8 cellular contexts compared by ENCODE assay signal in genomic region chr10:43136995-43137700, GRCh38. TPM values are rescaled to one million over a fixed set of nuclear protein-coding genes. Genes with fewer than 3 reads are reported as not detected.
DNase-seq lines count a peak whose midpoint lies in the region; ATAC-seq and TF ChIP-seq lines count a peak whose summit lies in the region.

No MANE protein-coding gene starts in this region.

- H3K9ac ChIP-seq in trophoblast cell (ENCODE audit: low read length) = peak overlapping the region; percentile 92

- in situ Hi-C loops in Panc1 (cut with HindIII; ENCODE audit: low pct_unique_long_range_greater_than_20kb, low sequenced_read_pairs) = no loop called here

- H3K79me2 ChIP-seq in trophoblast cell (ENCODE audit: control insufficient read depth, insufficient read depth, low read length, poor library complexity) = peaks cover 10% of the 10 kb centered on the region

- peak overlapping the region; percentile 83 for H3K4me3 Mint-ChIP-seq in Calu3 (ENCODE audit: low read depth, unreplicated experiment)

- H3K4me1 Mint-ChIP-seq in Calu3 (ENCODE audit: low read depth, unreplicated experiment) = peaks cover 19% of the 10 kb centered on the region

- peak overlapping the region; percentile 63 for H2BK120ac ChIP-seq in trophoblast cell (ENCODE audit: insufficient read depth, low read length, poor library complexity)

- no peaks in the 10 kb centered on the region for H3K27me3 ChIP-seq in Panc1 (ENCODE audit: control insufficient read depth, insufficient read depth, low read length)
- no peaks in the 10 kb centered on the region for H3K27me3 ChIP-seq in trophoblast cell (ENCODE audit: insufficient read depth, low read length)

- peak overlapping the region; percentile 95 for H4K91ac ChIP-seq in trophoblast cell (ENCODE audit: low read depth, low read length)

- peak overlapping the region; percentile 99 for H4K8ac ChIP-seq in trophoblast cell (ENCODE audit: low read depth, low read length)

- H3K36me3 Mint-ChIP-seq in Calu3 (ENCODE audit: insufficient read depth, unreplicated experiment) = peaks cover 38% of the 10 kb centered on the region

- H4K12ac ChIP-seq in trophoblast cell (ENCODE audit: low read depth, low read length) = peak overlapping the region; percentile 100

- H3K18ac ChIP-seq in trophoblast cell (ENCODE audit: low read length) = peak overlapping the region; percentile 91

- H2BK12ac ChIP-seq in trophoblast cell (ENCODE audit: low read length) = no peak overlapping the region

- peak overlapping the region; percentile 74 for H2BK5ac ChIP-seq in trophoblast cell (ENCODE audit: low read depth, low read length, poor library complexity)

- no CpG with 5 or more reads among the region's 27 CpGs for WGBS in trophoblast cell (ENCODE audit: extremely low coverage, insufficient coverage, insufficient read length)

- peak overlapping the region; percentile 72 for H2AK5ac ChIP-seq in trophoblast cell (ENCODE audit: low read length)

- H3K9me3 Mint-ChIP-seq in Calu3 (ENCODE audit: low read depth, unreplicated experiment) = no peaks in the 10 kb centered on the region

- H3K14ac ChIP-seq in trophoblast cell (ENCODE audit: low read length) = peak overlapping the region; percentile 92

- intact Hi-C loops in Calu3 (cut with micrococcal nuclease; ENCODE audit: unreplicated experiment) (loop anchor here (10.0 kb wide), 1 partner anchor 218 kb away; no protein-coding TSS in a partner anchor), Panc1 (cut with micrococcal nuclease; ENCODE audit: unreplicated experiment) (no loop called here)

- H3K4me1 ChIP-seq in Panc1 (ENCODE audit: control insufficient read depth, insufficient read depth, low read length) (peaks cover 25% of the 10 kb centered on the region), trophoblast cell (ENCODE audit: control insufficient read depth in 1 of 2, insufficient read depth in 2 of 2, low read length in 2 of 2) (peaks cover 3 to 4% of the 10 kb centered on the region in 2 experiments)

- H3K36me3 ChIP-seq in Panc1 (ENCODE audit: control insufficient read depth, insufficient read depth, low read length) = no peaks in the 10 kb centered on the region
- no peaks in the 10 kb centered on the region for H3K36me3 ChIP-seq in trophoblast cell (ENCODE audit: control insufficient read depth in 1 of 2, insufficient read depth in 2 of 2, low read length in 2 of 2)

- H3K27ac ChIP-seq in Panc1 (ENCODE audit: low read length) (peak overlapping the region; percentile 92), epithelial cell of prostate (peak overlapping the region; percentile 91), trophoblast cell (ENCODE audit: low read depth, low read length) (no peak overlapping the region)

- ATAC-seq in Panc1 = peak; percentile 6; the same call in 1 of the 2 replicates

- H3K4me3 ChIP-seq in Panc1 (ENCODE audit: low read depth in 2 of 2, low read length in 2 of 2) (peak overlapping the region; percentile 69 to 96), trophoblast cell (ENCODE audit: low read depth, low read length) (peak overlapping the region; percentile 87)

- TF ChIP-seq CTCF in Calu3 (IDR thresholded peaks at IDR 0.05; ENCODE audit: unreplicated experiment) = no peak
- no peak for TF ChIP-seq CTCF in Panc1 (IDR thresholded peaks at IDR 0.05)

- DNase-seq in Calu3 (no peak), Panc1 (ENCODE audit: low read depth, low spot score) (no peak), epithelial cell of prostate (ENCODE audit: low read depth, low spot score) (no peak), trophoblast cell (peak in 1 of 2 donors; percentile 29), activated gamma-delta T cell (lab: John Stamatoyannopoulos, UW) (no peak), CD1c-positive myeloid dendritic cell (ENCODE audit: extremely low spot score) (no peak), NCI-H2107 treated with DMSO at 0.1 percent for 48 hours (lab: John Stamatoyannopoulos, UW; ENCODE audit: unreplicated experiment) (no peak)
- no peak for DNase-seq in stimulated activated CD4-positive, alpha-beta T cell treated with anti-CD3 and anti-CD28 coated beads, Interleukin-2, amount 100 ng/mL, for 48 hours

- POLR2A ChIA-PET in Panc1 (lab: Charles Lee) = no interaction called here

- H3K27me3 Mint-ChIP-seq in Calu3 (ENCODE audit: unreplicated experiment) = peaks cover 34% of the 10 kb centered on the region

- H3K4me2 ChIP-seq in trophoblast cell (ENCODE audit: low read length) = peak overlapping the region; percentile 97

- H3K4ac ChIP-seq in trophoblast cell (ENCODE audit: low read depth, low read length) = peak overlapping the region; percentile 95

- CTCF ChIA-PET in Calu3 (lab: Charles Lee) (interaction anchor here (1.2 kb wide), 1 partner anchor 65 kb away, joined by 4 read pairs; no protein-coding TSS in a partner anchor), Panc1 (lab: Charles Lee) (no interaction called here)

- no peaks in the 10 kb centered on the region for H3K9me3 ChIP-seq in Panc1 (ENCODE audit: control insufficient read depth, insufficient read depth, low read depth, low read length)
- H3K9me3 ChIP-seq in trophoblast cell (ENCODE audit: insufficient read depth, low read depth, low read length) = no peaks in the 10 kb centered on the region

- H2AFZ ChIP-seq in trophoblast cell (ENCODE audit: insufficient read depth, low read length, poor library complexity) = peak overlapping the region; percentile 97

- BruUV-seq in Calu3 (replicated peaks; lab: Mats Ljungman, UMichigan) (no TSS peak), Panc1 (replicated peaks; lab: Mats Ljungman, UMichigan) (no TSS peak)

- H3K23ac ChIP-seq in trophoblast cell (ENCODE audit: low read length) = no peak overlapping the region

- H3K27ac Mint-ChIP-seq in Calu3 (ENCODE audit: unreplicated experiment) = peak overlapping the region; percentile 79

- peaks cover 10% of the 10 kb centered on the region for H3K79me1 ChIP-seq in trophoblast cell (ENCODE audit: low read length)

RNA-seq across cellular contexts. Expression of gene CSGALNACT2, which starts 1.1 kb away (rescaled TPM):
- total RNA-seq in Calu3 (2022) = 8.9 and 10.0 TPM in 2 replicates
- 22.3 TPM for total RNA-seq in Panc1 (2021; ENCODE audit: unreplicated experiment)
- 11.1 TPM for polyA plus RNA-seq in Panc1 (2012; ENCODE audit: insufficient read length)
- polyA plus RNA-seq in trophoblast cell (2013) = 7.8 and 7.9 TPM in 2 replicates
